In genomic region chr4:30148828-30149227, GRCh38 we compare ENCODE assay signal across 6 cellular contexts.
DNase-seq lines count a peak whose midpoint lies in the region; ATAC-seq, FAIRE-seq and TF ChIP-seq lines count a peak whose summit lies in the region.
"Not testable (repeated sequence)": the region's sequence is repeated elsewhere in the genome, so short reads cannot be mapped to it uniquely, and the experiment has no call there.

No MANE protein-coding gene starts in this region.

- H3K79me1 ChIP-seq in H1 (ENCODE audit: low read depth, low read length); neuronal stem cell (ENCODE audit: low read depth, low read length): not testable (repeated sequence)

- CTCF ChIA-PET in WTC11 (lab: Charles Lee) = not testable (repeated sequence)
- CTCF ChIA-PET in H1 (lab: Charles Lee; ENCODE audit: partially characterized antibody) = interaction anchor here (1.5 kb wide), 1 partner anchor 178 kb away, joined by 3 read pairs; no protein-coding TSS in a partner anchor

- H3K4me2 ChIP-seq in GM23338 (0 out of 2 replicates have a peak overlapping the region, but pooled peaks have one; percentile 10), H1 (ENCODE audit: insufficient read depth in 1 of 2, low read depth in 2 of 2, low read length in 2 of 2) (peak overlapping the region in 1 of 2 experiments; percentile 48; a peak in 1 of 4 replicates)
- H3K4me2 ChIP-seq in neuronal stem cell (ENCODE audit: insufficient read depth, low read length, poor library complexity, severe bottlenecking) = not testable (repeated sequence)

- H3K4me1 ChIP-seq in GM23338 (ENCODE audit: insufficient read depth) = peaks cover 23% of the 10 kb centered on the region; the same call in 1 of the 2 replicates
- H3K4me1 ChIP-seq in HUES48 (ENCODE audit: control insufficient read depth, insufficient read depth, low read length) = peaks cover 27% of the 10 kb centered on the region
- H3K4me1 ChIP-seq in H1 (replicated peaks in 1 of 4; ENCODE audit: control insufficient read depth in 3 of 4, insufficient read depth in 4 of 4, low read length in 3 of 4); neuronal stem cell (ENCODE audit: control insufficient read depth in 2 of 2, insufficient read depth in 1 of 2, low read depth in 1 of 2, low read length in 2 of 2): not testable (repeated sequence)

- H3K4me3 ChIP-seq in GM23338; HUES48 (ENCODE audit: low read depth, low read length); H1 (ENCODE audit: extremely low read depth in 1 of 4, insufficient read depth in 2 of 4, low read depth in 3 of 4, low read length in 4 of 4); neuronal stem cell (ENCODE audit: low read length in 2 of 2): not testable (repeated sequence)

- H2AFZ ChIP-seq in GM23338; H1 (ENCODE audit: low read length): not testable (repeated sequence)
- H2AFZ ChIP-seq in neuronal stem cell (ENCODE audit: low read length) = peak overlapping the region; percentile 10

- not testable (repeated sequence) for H3K23ac ChIP-seq in H1 (ENCODE audit: insufficient read length); neuronal stem cell (ENCODE audit: low read depth, low read length, poor library complexity)

- TF ChIP-seq CTCF in GM23338 (conservative IDR thresholded peaks at IDR 0.05; ENCODE audit: low read depth in 2 of 2); WTC11 (IDR thresholded peaks at IDR 0.05); H1 (IDR thresholded peaks at IDR 0.05; ENCODE audit: control extremely low read depth in 1 of 3, insufficient read depth in 1 of 3, low read depth in 1 of 3, low read length in 3 of 3): not testable (repeated sequence)

- not testable (repeated sequence) for ATAC-seq in GM23338
- ATAC-seq in WTC11 = peak; percentile 9; the same call in 1 of the 2 replicates

- H3K9ac ChIP-seq in HUES48 (ENCODE audit: low read depth, low read length) = peak overlapping the region; percentile 39; the same call in 1 of the 2 replicates
- not testable (repeated sequence) for H3K9ac ChIP-seq in H1 (replicated peaks in 1 of 4; ENCODE audit: extremely low read depth in 1 of 4, low read depth in 3 of 4, low read length in 3 of 4); neuronal stem cell (ENCODE audit: low read depth, low read length, poor library complexity)

- not testable (repeated sequence) for TF ChIP-seq POLR2A in H1 (IDR thresholded peaks at IDR 0.05; ENCODE audit: control extremely low read depth in 1 of 2, low read depth in 2 of 2, low read length in 2 of 2)

- peak overlapping the region; percentile 97; the same call in 1 of the 2 replicates for H2BK20ac ChIP-seq in H1 (ENCODE audit: low read length)

- not testable (repeated sequence) for H3K23me2 ChIP-seq in H1 (ENCODE audit: low read depth, low read length)

- not testable (repeated sequence) for H2BK15ac ChIP-seq in H1 (ENCODE audit: low read length); neuronal stem cell (ENCODE audit: low read length)

- not testable (repeated sequence) for H3K4ac ChIP-seq in H1 (replicated peaks; ENCODE audit: insufficient read length, low read depth, low read length); neuronal stem cell (ENCODE audit: low read length)

- H3K9me3 Mint-ChIP-seq in GM23338 = not testable (repeated sequence)
- H3K9me3 Mint-ChIP-seq in WTC11 = peaks cover 10% of the 10 kb centered on the region

- not testable (repeated sequence) for TF ChIP-seq RAD21 in H1 (IDR thresholded peaks at IDR 0.05 in 1 of 2, conservative IDR thresholded peaks at IDR 0.05 in 1 of 2; ENCODE audit: low read depth in 2 of 2, low read length in 2 of 2)

- peaks cover 12% of the 10 kb centered on the region for H3K27me3 Mint-ChIP-seq in GM23338 (ENCODE audit: insufficient read depth, low read depth, poor library complexity)
- not testable (repeated sequence) for H3K27me3 Mint-ChIP-seq in WTC11 (ENCODE audit: low read depth)

- H3K4me3 Mint-ChIP-seq in GM23338, WTC11: not testable (repeated sequence)

- 66% methylated on average over 5 of the region's 5 CpGs; no CpG with 5 or more reads in 1 of the 2 experiments for WGBS in H1 (ENCODE audit: extremely low coverage in 1 of 2, insufficient coverage in 1 of 2, insufficient read length in 1 of 2, insufficient replicate concordance in 2 of 2, low coverage in 1 of 2, low lambda C conversion rate in 2 of 2, missing lambda C conversion rate in 1 of 2), 2 experiments
- WGBS in neuronal stem cell (ENCODE audit: extremely low coverage in 2 of 2, insufficient read length in 2 of 2, insufficient replicate concordance in 1 of 2), 2 donors = no CpG with 5 or more reads among the region's 5 CpGs

- H3K79me2 ChIP-seq in GM23338 (replicated peaks; ENCODE audit: insufficient read depth); H1 (ENCODE audit: control insufficient read depth in 1 of 2, insufficient read depth in 2 of 2, low read length in 2 of 2): not testable (repeated sequence)

- not testable (repeated sequence) for H3K56ac ChIP-seq in H1 (replicated peaks; ENCODE audit: insufficient read length, low read depth, low read length)

- H3F3A ChIP-seq in GM23338 (replicated peaks; ENCODE audit: low read depth) = not testable (repeated sequence)

- peak overlapping the region; percentile 99 for H2BK5ac ChIP-seq in H1 (ENCODE audit: low read depth, low read length)
- not testable (repeated sequence) for H2BK5ac ChIP-seq in neuronal stem cell (ENCODE audit: low read length)

- not testable (repeated sequence) for H3K36me3 ChIP-seq in GM23338 (ENCODE audit: insufficient read depth); HUES48 (ENCODE audit: control insufficient read depth, insufficient read depth, low read length); H1 (ENCODE audit: control insufficient read depth in 2 of 4, insufficient read depth in 4 of 4, low read length in 3 of 4); neuronal stem cell (replicated peaks in 1 of 2; ENCODE audit: control insufficient read depth in 2 of 2, insufficient read depth in 2 of 2, low read length in 2 of 2)

- peak overlapping the region; percentile 95 for H3K27ac ChIP-seq in GM23338 (ENCODE audit: low read depth)
- peak overlapping the region; percentile 61 for H3K27ac ChIP-seq in HUES48 (ENCODE audit: low read depth, low read length)
- peak overlapping the region; percentile 73; the same call in 1 of the 2 replicates for H3K27ac ChIP-seq in H1 (ENCODE audit: low read depth, low read length)
- H3K27ac ChIP-seq in neuronal stem cell (replicated peaks; ENCODE audit: low read length) = not testable (repeated sequence)

- not testable (repeated sequence) for H4K8ac ChIP-seq in H1 (ENCODE audit: extremely low read depth, insufficient read depth, low read length); neuronal stem cell (ENCODE audit: low read depth, low read length)

- H3K9me2 ChIP-seq in GM23338 (ENCODE audit: insufficient read depth) = not testable (repeated sequence)

- H4K5ac ChIP-seq in H1 (ENCODE audit: insufficient read length, low read depth, low read length) = peak overlapping the region; percentile 9

- H2AK5ac ChIP-seq in H1 (ENCODE audit: low read depth, low read length) = peak overlapping the region; percentile 86; the same call in 1 of the 2 replicates
- H2AK5ac ChIP-seq in neuronal stem cell (ENCODE audit: low read depth, low read length) = not testable (repeated sequence)

- peak overlapping the region; percentile 78 for H3K18ac ChIP-seq in H1 (ENCODE audit: extremely low read depth, low read length)
- not testable (repeated sequence) for H3K18ac ChIP-seq in neuronal stem cell (ENCODE audit: low read length)

- H2BK120ac ChIP-seq in H1 (replicated peaks; ENCODE audit: low read depth, low read length); neuronal stem cell (ENCODE audit: low read depth, low read length): not testable (repeated sequence)

- FAIRE-seq in H1 (lab: Jason Lieb, UNC) = not testable (repeated sequence)

- H3K27me3 ChIP-seq in GM23338 (ENCODE audit: insufficient read depth); HUES48 (ENCODE audit: control insufficient read depth, insufficient read depth, low read length); H1 (replicated peaks in 1 of 4; ENCODE audit: control insufficient read depth in 3 of 4, extremely low read depth in 1 of 4, insufficient read depth in 3 of 4, low read length in 3 of 4); neuronal stem cell (ENCODE audit: control insufficient read depth in 3 of 3, insufficient read depth in 3 of 3, low read depth in 1 of 3, low read length in 3 of 3): not testable (repeated sequence)

- H3K4me1 Mint-ChIP-seq in GM23338 (peaks cover 37% of the 10 kb centered on the region), WTC11 (peaks cover 61% of the 10 kb centered on the region)

- H3K27ac Mint-ChIP-seq in GM23338 = peak overlapping the region; percentile 61
- H3K27ac Mint-ChIP-seq in WTC11 = peak overlapping the region; percentile 84

- POLR2A ChIA-PET in WTC11 (lab: Charles Lee); H1 (lab: Charles Lee; ENCODE audit: partially characterized antibody): not testable (repeated sequence)

- peaks cover 20% of the 10 kb centered on the region; the same call in 2 of the 3 replicates for H3K36me3 Mint-ChIP-seq in GM23338 (ENCODE audit: low read depth)
- H3K36me3 Mint-ChIP-seq in WTC11 = peaks cover 12% of the 10 kb centered on the region

- peak overlapping the region; percentile 80; the same call in 1 of the 2 replicates for H2BK12ac ChIP-seq in H1 (ENCODE audit: low read depth, low read length)
- H2BK12ac ChIP-seq in neuronal stem cell (ENCODE audit: low read length) = not testable (repeated sequence)

- H3K14ac ChIP-seq in H1 (ENCODE audit: insufficient read length); neuronal stem cell (ENCODE audit: low read length): not testable (repeated sequence)

- H3K9me3 ChIP-seq in HUES48 (ENCODE audit: control insufficient read depth, insufficient read depth, low read length); H1 (ENCODE audit: insufficient read depth in 2 of 2, low read depth in 1 of 2, low read length in 1 of 2); neuronal stem cell (replicated peaks in 1 of 2; ENCODE audit: control insufficient read depth in 2 of 2, insufficient read depth in 1 of 2, low read depth in 1 of 2, low read length in 2 of 2): not testable (repeated sequence)

- not testable (repeated sequence) for H4K20me1 ChIP-seq in GM23338 (replicated peaks; ENCODE audit: insufficient read depth); H1 (replicated peaks in 1 of 2; ENCODE audit: control insufficient read depth in 1 of 2, insufficient read depth in 2 of 2, low read length in 2 of 2)

- TF ChIP-seq EP300 in H1 (IDR thresholded peaks at IDR 0.05; ENCODE audit: borderline replicate concordance in 1 of 2, low read depth in 2 of 2, low read length in 2 of 2) = not testable (repeated sequence)

- peak; percentile 72 for DNase-seq in GM23338 (ENCODE audit: low spot score)
- peak; percentile 66 for DNase-seq in WTC11 (ENCODE audit: low spot score)
- DNase-seq in H1 (ENCODE audit: low read depth in 1 of 2, low spot score in 2 of 2) = peak; percentile 21 to 66
- DNase-seq in islet precursor cell = peak; percentile 57
- DNase-seq in neuronal stem cell (ENCODE audit: low spot score) = not testable (repeated sequence)

- not testable (repeated sequence) for H4K91ac ChIP-seq in H1 (replicated peaks; ENCODE audit: insufficient read length, low read length); neuronal stem cell (ENCODE audit: low read depth, low read length, poor library complexity)
